ENCODE assay signal across 16 cellular contexts in genomic region chr17:29573871-29574731, GRCh38. TPM values are rescaled to one million over a fixed set of nuclear protein-coding genes. Genes with fewer than 3 reads are reported as not detected.
DNase-seq lines count a peak whose midpoint lies in the region; ATAC-seq, FAIRE-seq and TF ChIP-seq lines count a peak whose summit lies in the region.
"Had no signal": no experiment of that assay in that cellular context is flagged by ENCODE, and none has a peak within 500 bp of the region (broad histone marks: within the 10 kb centered on the region; RNA-seq: fewer than 3 reads in every experiment).

No MANE protein-coding gene starts in this region.

- no peak for TF ChIP-seq CTCF in RWPE1 (conservative IDR thresholded peaks at IDR 0.05; ENCODE audit: low read depth)
- TF ChIP-seq CTCF in kidney (IDR thresholded peaks at IDR 0.05; ENCODE audit: borderline replicate concordance, extremely low read depth, insufficient read depth), result no peak

- no peaks in the 10 kb centered on the region for H3K27me3 Mint-ChIP-seq in stimulated activated naive B cell treated with anti-CD40 and anti-IgM and Interleukin-4, amounts not matched to agents 10 μg/mL and 1 μg/mL and 100 μg/mL, for 72 hours
- H3K27me3 Mint-ChIP-seq: naive thymus-derived CD4-positive, alpha-beta T cell had no signal

- H3K27ac ChIP-seq in RWPE1 (peak overlapping the region; percentile 99), kidney (ENCODE audit: low read depth in 2 of 2, low read length in 2 of 2) (peak overlapping the region in 1 of 2 donors; percentile 32)

- no peak for FAIRE-seq in kidney (lab: Jason Lieb, UNC)

- peak; percentile 14 for DNase-seq in activated T-cell treated with anti-CD3 and anti-CD28 coated beads, Interleukin-2, amount 50 U/mL, for 1 hour
- DNase-seq in activated T-cell treated with anti-CD3 and anti-CD28 coated beads for 4 hours, result no peak
- no peak for DNase-seq in RWPE1 (ENCODE audit: low spot score)
- peak; percentile 70 for DNase-seq in kidney
- DNase-seq in stimulated activated naive B cell treated with anti-CD40 and anti-IgM and Interleukin-4, amounts not matched to agents 10 μg/mL and 1 μg/mL and 100 μg/mL, for 72 hours, result no peak
- DNase-seq in NCI-H2081 (lab: John Stamatoyannopoulos, UW), result no peak
- no peak for DNase-seq in stimulated activated CD4-positive, alpha-beta T cell treated with anti-CD3 and anti-CD28 coated beads, Interleukin-2, amount 100 ng/mL, for 24 hours
- DNase-seq in NCI-H2029 (lab: John Stamatoyannopoulos, UW), result no peak
- DNase-seq: amygdala; GM23248; KBM-7; naive thymus-derived CD4-positive, alpha-beta T cell; NCI-H1417; NCI-H2227 treated with DMSO at 0.1 percent for 48 hours; stimulated activated naive CD4-positive, alpha-beta T cell treated with Interleukin-2 at 50 U/mL for 16 hours had no signal

- intact Hi-C loops in kidney (cut with DNase I), result no loop called here

- H3K9ac ChIP-seq in kidney (ENCODE audit: low read length in 2 of 2), result no peak overlapping the region

- CTCF ChIA-PET in RWPE1 (lab: Yijun Ruan, JAX), result interaction anchor here (0.7 to 1.3 kb wide), 2 partner anchors 9 to 17 kb away, joined by 3 to 8 read pairs; no protein-coding TSS in a partner anchor

- H3K9me3 ChIP-seq in kidney (ENCODE audit: control insufficient read depth in 1 of 2, low read length in 2 of 2), result no peaks in the 10 kb centered on the region

- H3K4me3 Mint-ChIP-seq in stimulated activated naive B cell treated with anti-CD40 and anti-IgM and Interleukin-4, amounts not matched to agents 10 μg/mL and 1 μg/mL and 100 μg/mL, for 72 hours, result no peak overlapping the region

- H3K36me3 Mint-ChIP-seq in stimulated activated naive B cell treated with anti-CD40 and anti-IgM and Interleukin-4, amounts not matched to agents 10 μg/mL and 1 μg/mL and 100 μg/mL, for 72 hours, result peaks cover 44 to 48% of the 10 kb centered on the region in 2 donors

- H3K9me3 Mint-ChIP-seq in stimulated activated naive B cell treated with anti-CD40 and anti-IgM and Interleukin-4, amounts not matched to agents 10 μg/mL and 1 μg/mL and 100 μg/mL, for 72 hours, result no peaks in the 10 kb centered on the region
- H3K9me3 Mint-ChIP-seq: naive thymus-derived CD4-positive, alpha-beta T cell had no signal

- POLR2A ChIA-PET in RWPE1 (lab: Yijun Ruan, JAX; ENCODE audit: low non-redundant PET), result no interaction called here

- H3K4me3 ChIP-seq in kidney (ENCODE audit: low read length in 2 of 2), result no peak overlapping the region

- H3K4me1 ChIP-seq in kidney (ENCODE audit: control insufficient read depth in 1 of 2, insufficient read depth in 1 of 2, low read depth in 1 of 2, low read length in 2 of 2), result peaks cover 7 to 9% of the 10 kb centered on the region in 2 donors

- no peak for ATAC-seq in stimulated activated naive B cell treated with anti-CD40 and anti-IgM and Interleukin-4, amounts not matched to agents 10 μg/mL and 1 μg/mL and 100 μg/mL, for 72 hours (replicated peaks)
- ATAC-seq: naive thymus-derived CD4-positive, alpha-beta T cell; SK-N-SH treated with all-trans-retinoic acid at 6 μM for 48 hours had no signal

- H3K4me1 Mint-ChIP-seq in stimulated activated naive B cell treated with anti-CD40 and anti-IgM and Interleukin-4, amounts not matched to agents 10 μg/mL and 1 μg/mL and 100 μg/mL, for 72 hours, result peaks cover 26 to 43% of the 10 kb centered on the region in 2 donors

- H3K27ac Mint-ChIP-seq in stimulated activated naive B cell treated with anti-CD40 and anti-IgM and Interleukin-4, amounts not matched to agents 10 μg/mL and 1 μg/mL and 100 μg/mL, for 72 hours, result peak overlapping the region; percentile 14

- peaks cover 12 to 15% of the 10 kb centered on the region in 2 donors for H3K36me3 ChIP-seq in kidney (ENCODE audit: control insufficient read depth in 1 of 2, insufficient read depth in 2 of 2, low read length in 2 of 2)

RNA-seq across cellular contexts. Expression of gene TP53I13, which starts 5.6 kb away (rescaled TPM):
- total RNA-seq in kidney, result 51.6 TPM
- polyA plus RNA-seq in kidney (ENCODE audit: insufficient read depth, low read depth, low replicate concordance), result 75.5 TPM

RNA-seq across cellular contexts. Expression of gene ABHD15, which starts 7.3 kb away (rescaled TPM):
- 9.8 TPM for total RNA-seq in kidney
- 8.9 TPM for polyA plus RNA-seq in kidney (ENCODE audit: insufficient read depth, low read depth, low replicate concordance)

RNA-seq across cellular contexts. Expression of gene GIT1, which starts 15.3 kb away (rescaled TPM):
- 41.9 TPM for total RNA-seq in kidney
- 21.4 TPM for polyA plus RNA-seq in kidney (ENCODE audit: insufficient read depth, low read depth, low replicate concordance)

RNA-seq across cellular contexts. Expression of gene ANKRD13B, which starts 18.8 kb away (rescaled TPM):
- total RNA-seq in kidney, result 3.3 TPM
- polyA plus RNA-seq in kidney (ENCODE audit: insufficient read depth, low read depth, low replicate concordance), result 2.8 TPM

RNA-seq across cellular contexts. Expression of gene CORO6, which starts 48.6 kb away (rescaled TPM):
- 5.9 TPM for total RNA-seq in kidney
- polyA plus RNA-seq in kidney (ENCODE audit: insufficient read depth, low read depth, low replicate concordance), result 2.1 TPM

Comparison
In these comparisons a context has a peak if more than half of its experiments do, and no peak if none do; other contexts are left out.
1. DNase-seq: peak in activated T-cell treated with anti-CD3 and anti-CD28 coated beads, Interleukin-2, amount 50 U/mL, for 1 hour (single experiment) and kidney (single experiment); none in activated T-cell treated with anti-CD3 and anti-CD28 coated beads for 4 hours (single experiment), RWPE1 (single experiment), stimulated activated naive B cell treated with anti-CD40 and anti-IgM and Interleukin-4, amounts not matched to agents 10 μg/mL and 1 μg/mL and 100 μg/mL, for 72 hours (single experiment), NCI-H2081 (0 of 2), stimulated activated CD4-positive, alpha-beta T cell treated with anti-CD3 and anti-CD28 coated beads, Interleukin-2, amount 100 ng/mL, for 24 hours (0 of 2) and NCI-H2029 (single experiment).